In genomic region chr10:96999987-97000386, GRCh38 we compare ENCODE assay signal across 21 cellular contexts.
"Had no signal": no experiment of that assay in that cellular context is flagged by ENCODE, and none has a peak within 500 bp of the region (broad histone marks: within the 10 kb centered on the region; RNA-seq: fewer than 3 reads in every experiment).

No MANE protein-coding gene starts in this region.

- H3K9me3 ChIP-seq: breast epithelium had no signal

- H3K4me1 Mint-ChIP-seq: activated CD4-positive, alpha-beta memory T cell treated with anti-CD3 and anti-CD28 coated beads, Interleukin-2, amount 10 ng/mL, durations not matched to agents 7 days and 5 days; activated CD4-positive, alpha-beta T cell treated with anti-CD3 and anti-CD28 coated beads for 36 hours had no signal

- H3K27me3 Mint-ChIP-seq: activated CD4-positive, alpha-beta memory T cell treated with anti-CD3 and anti-CD28 coated beads, Interleukin-2, amount 10 ng/mL, durations not matched to agents 7 days and 5 days; activated CD4-positive, alpha-beta T cell treated with anti-CD3 and anti-CD28 coated beads for 36 hours had no signal

- H3K4me3 ChIP-seq: breast epithelium had no signal

- H3K27ac ChIP-seq: breast epithelium, WERI-Rb-1 had no signal

- H3K36me3 ChIP-seq: breast epithelium, WERI-Rb-1 had no signal

- H3K27ac Mint-ChIP-seq: activated CD4-positive, alpha-beta memory T cell treated with anti-CD3 and anti-CD28 coated beads, Interleukin-2, amount 10 ng/mL, durations not matched to agents 7 days and 5 days; activated CD4-positive, alpha-beta T cell treated with anti-CD3 and anti-CD28 coated beads for 36 hours had no signal

- H3K9me3 Mint-ChIP-seq: activated CD4-positive, alpha-beta memory T cell treated with anti-CD3 and anti-CD28 coated beads, Interleukin-2, amount 10 ng/mL, durations not matched to agents 7 days and 5 days had no signal

- H3K27me3 ChIP-seq: breast epithelium had no signal

- DNase-seq: activated CD4-positive, alpha-beta memory T cell treated with anti-CD3 and anti-CD28 coated beads, Interleukin-2, amount 10 ng/mL, durations not matched to agents 7 days and 5 days; activated CD4-positive, alpha-beta T cell treated with anti-CD3 and anti-CD28 coated beads for 36 hours; activated CD4-positive, alpha-beta T cell treated with anti-CD3 and anti-CD28 coated beads, Interleukin-2, amount 50 U/mL, for 1 hour; activated CD8-positive, alpha-beta memory T cell treated with anti-CD3 and anti-CD28 coated beads, Interleukin-2, amount 50 U/mL, for 4 hours; activated naive CD4-positive, alpha-beta T cell treated with anti-CD3 and anti-CD28 coated beads, Interleukin-2, amount 50 U/mL, for 16 hours; activated T-cell treated with anti-CD3 and anti-CD28 coated beads, Interleukin-2, amount 50 U/mL, for 1 hour; aorta; caudate nucleus; KG1; NCI-H1048; NCI-H146; NCI-H187 treated with DMSO at 0.1 percent for 48 hours; NCI-H2081 treated with DMSO at 0.1 percent for 48 hours; NCI-H2227 treated with DMSO at 0.1 percent for 48 hours; NCI-H446 treated with DMSO at 0.1 percent for 48 hours; NCI-H82; NK-92 treated with Interleukin-12 subunit alpha and Interleukin-12 subunit beta, amount 100 ng/mL, for 24 hours; SHP77 treated with DMSO at 0.1 percent for 48 hours; T-helper 2 cell; WERI-Rb-1 had no signal

- H3K4me1 ChIP-seq: breast epithelium had no signal

- H3K4me3 Mint-ChIP-seq: activated CD4-positive, alpha-beta memory T cell treated with anti-CD3 and anti-CD28 coated beads, Interleukin-2, amount 10 ng/mL, durations not matched to agents 7 days and 5 days; activated CD4-positive, alpha-beta T cell treated with anti-CD3 and anti-CD28 coated beads for 36 hours had no signal

- ATAC-seq: activated CD4-positive, alpha-beta T cell treated with anti-CD3 and anti-CD28 coated beads for 36 hours had no signal
